Comparison of ENCODE assay signal across 12 cellular contexts in genomic region chr6:139852484-139853140, GRCh38.
DNase-seq lines count a peak whose midpoint lies in the region; FAIRE-seq and TF ChIP-seq lines count a peak whose summit lies in the region.
"Had no signal": no experiment of that assay in that cellular context is flagged by ENCODE, and none has a peak within 500 bp of the region (broad histone marks: within the 10 kb centered on the region; RNA-seq: fewer than 3 reads in every experiment).

No MANE protein-coding gene starts in this region.

- no peaks in the 10 kb centered on the region for H3K9me3 ChIP-seq in endothelial cell of umbilical vein (replicated peaks; ENCODE audit: control insufficient read depth, insufficient read depth, low read length)
- H3K9me3 ChIP-seq in mucosa of rectum (ENCODE audit: control insufficient read depth in 2 of 2, low read length in 2 of 2), result no peaks in the 10 kb centered on the region
- no peaks in the 10 kb centered on the region for H3K9me3 ChIP-seq in BE2C
- H3K9me3 ChIP-seq: BLaER1 treated with 17β-estradiol and CSF1 and Interleukin-3, amounts not matched to agents 10 nM and 100 nM had no signal

- TF ChIP-seq CTCF in endothelial cell of umbilical vein (IDR thresholded peaks at IDR 0.05; ENCODE audit: extremely low read depth in 1 of 2, insufficient read depth in 1 of 2, low read depth in 1 of 2, low read length in 2 of 2), result no peak
- TF ChIP-seq CTCF in BE2C (IDR thresholded peaks at IDR 0.05; ENCODE audit: low read depth, low read length), result no peak

- H3K79me2 ChIP-seq in endothelial cell of umbilical vein (ENCODE audit: control insufficient read depth, insufficient read depth, low read length), result no peaks in the 10 kb centered on the region

- peak overlapping the region; percentile 75 for H2AFZ ChIP-seq in endothelial cell of umbilical vein (ENCODE audit: low read depth, low read length)

- no peaks in the 10 kb centered on the region for H3K27me3 ChIP-seq in endothelial cell of umbilical vein (ENCODE audit: control insufficient read depth in 2 of 2, insufficient read depth in 2 of 2, low read length in 2 of 2)
- H3K27me3 ChIP-seq in mucosa of rectum (ENCODE audit: control insufficient read depth in 2 of 2, insufficient read depth in 2 of 2, low read length in 2 of 2), result no peaks in the 10 kb centered on the region
- no peaks in the 10 kb centered on the region for H3K27me3 ChIP-seq in BE2C
- H3K27me3 ChIP-seq: BLaER1 treated with 17β-estradiol and CSF1 and Interleukin-3, amounts not matched to agents 10 nM and 100 nM had no signal

- no peak overlapping the region for H3K27ac ChIP-seq in endothelial cell of umbilical vein (ENCODE audit: insufficient read depth, low read depth, low read length)
- H3K27ac ChIP-seq in mucosa of rectum (ENCODE audit: low read depth in 2 of 2, low read length in 2 of 2), result peak overlapping the region; percentile 75 to 83
- H3K27ac ChIP-seq: BLaER1 treated with 17β-estradiol and CSF1 and Interleukin-3, amounts not matched to agents 10 nM and 100 nM had no signal

- H3K4me3 ChIP-seq in endothelial cell of umbilical vein (replicated peaks in 1 of 3; ENCODE audit: insufficient read depth in 1 of 3, low read depth in 1 of 3, low read length in 3 of 3) (no peak overlapping the region), mucosa of rectum (ENCODE audit: low read length in 2 of 2) (peak overlapping the region in 1 of 2 donors; percentile 12), BE2C (ENCODE audit: low read depth, low read length) (no peak overlapping the region)
- H3K4me3 ChIP-seq: BLaER1 treated with 17β-estradiol and CSF1 and Interleukin-3, amounts not matched to agents 10 nM and 100 nM had no signal

- no TSS peak for BruUV-seq in endothelial cell of umbilical vein (replicated peaks; lab: Mats Ljungman, UMichigan)

- DNase-seq in AG08395 (ENCODE audit: low spot score), result peak; percentile 35
- DNase-seq in HT1080 (ENCODE audit: low read depth), result peak; percentile 74
- DNase-seq in endothelial cell of umbilical vein (ENCODE audit: low read depth, low spot score), result no peak
- no peak for DNase-seq in BE2C
- no peak for DNase-seq in activated naive CD4-positive, alpha-beta T cell (lab: John Stamatoyannopoulos, UW)
- DNase-seq in cerebellum (ENCODE audit: low spot score), result no peak
- no peak for DNase-seq in ureter (ENCODE audit: low spot score)
- DNase-seq: activated CD4-positive, alpha-beta T cell treated with anti-CD3 and anti-CD28 coated beads, Interleukin-2, amount 10 ng/mL, durations not matched to agents 7 days and 5 days; GF-D8; NCI-H1930 had no signal

- CTCF ChIA-PET in endothelial cell of umbilical vein (lab: Charles Lee), result no interaction called here

- POLR2A ChIA-PET in endothelial cell of umbilical vein (lab: Charles Lee), result no interaction called here

- TF ChIP-seq POLR2A in endothelial cell of umbilical vein (IDR thresholded peaks at IDR 0.05; ENCODE audit: low read depth, low read length), result no peak

- no peaks in the 10 kb centered on the region for H3K9me1 ChIP-seq in endothelial cell of umbilical vein (replicated peaks; ENCODE audit: control insufficient read depth, extremely low read depth, insufficient read depth, low read length)

- peak overlapping the region; percentile 24 for H3K4me2 ChIP-seq in endothelial cell of umbilical vein (ENCODE audit: insufficient read depth, low read length)
- H3K4me2 ChIP-seq: BLaER1 treated with 17β-estradiol and CSF1 and Interleukin-3, amounts not matched to agents 10 nM and 100 nM had no signal

- no peaks in the 10 kb centered on the region for H3K36me3 ChIP-seq in endothelial cell of umbilical vein (ENCODE audit: control insufficient read depth in 2 of 2, extremely low read depth in 1 of 2, insufficient read depth in 2 of 2, low read length in 2 of 2)
- H3K36me3 ChIP-seq in mucosa of rectum (ENCODE audit: control insufficient read depth in 2 of 2, insufficient read depth in 2 of 2, low read length in 2 of 2), result no peaks in the 10 kb centered on the region
- H3K36me3 ChIP-seq in BE2C, result no peaks in the 10 kb centered on the region
- H3K36me3 ChIP-seq: BLaER1 treated with 17β-estradiol and CSF1 and Interleukin-3, amounts not matched to agents 10 nM and 100 nM had no signal

- no peaks in the 10 kb centered on the region for H3K4me1 ChIP-seq in endothelial cell of umbilical vein (ENCODE audit: control insufficient read depth, extremely low read depth, insufficient read depth, low read length)
- peaks cover 18 to 19% of the 10 kb centered on the region in 2 donors for H3K4me1 ChIP-seq in mucosa of rectum (ENCODE audit: control insufficient read depth in 2 of 2, insufficient read depth in 2 of 2, low read length in 2 of 2)
- no peaks in the 10 kb centered on the region for H3K4me1 ChIP-seq in BE2C
- H3K4me1 ChIP-seq: BLaER1 treated with 17β-estradiol and CSF1 and Interleukin-3, amounts not matched to agents 10 nM and 100 nM had no signal

- intact Hi-C loops in endothelial cell of umbilical vein (cut with micrococcal nuclease), result no loop called here

- no peaks in the 10 kb centered on the region for H4K20me1 ChIP-seq in endothelial cell of umbilical vein (replicated peaks; ENCODE audit: control insufficient read depth, extremely low read depth, insufficient read depth, low read length)
- H4K20me1 ChIP-seq: BLaER1 treated with 17β-estradiol and CSF1 and Interleukin-3, amounts not matched to agents 10 nM and 100 nM had no signal

- dilution Hi-C loops in endothelial cell of umbilical vein (cut with MboI; ENCODE audit: extremely low pct_ligation_motif_present, low sequenced_read_pairs), result no loop called here

- peak; percentile 66 for FAIRE-seq in endothelial cell of umbilical vein (lab: Jason Lieb, UNC)

- H3K9ac ChIP-seq in endothelial cell of umbilical vein (replicated peaks; ENCODE audit: extremely low read depth, insufficient read depth, low read length), result no peak overlapping the region
- no peak overlapping the region for H3K9ac ChIP-seq in mucosa of rectum (ENCODE audit: low read depth in 1 of 2, low read length in 2 of 2)
- H3K9ac ChIP-seq: BLaER1 treated with 17β-estradiol and CSF1 and Interleukin-3, amounts not matched to agents 10 nM and 100 nM had no signal

TF ChIP-seq in endothelial cell of umbilical vein, 7 proteins besides CTCF, POLR2A, EP300 and RAD21:
- TF ChIP-seq FOS (IDR thresholded peaks at IDR 0.05; ENCODE audit: borderline replicate concordance, insufficient read depth, low read length), result no peak
- TF ChIP-seq MAX (IDR thresholded peaks at IDR 0.05; ENCODE audit: insufficient read depth, insufficient read length), result no peak
- no peak for TF ChIP-seq JUN (IDR thresholded peaks at IDR 0.05; ENCODE audit: borderline replicate concordance, insufficient read depth, insufficient read length, low read depth)
- TF ChIP-seq POLR2AphosphoS5 (IDR thresholded peaks at IDR 0.05; ENCODE audit: insufficient read depth, low read depth, low read length), result no peak
- TF ChIP-seq MYC (IDR thresholded peaks at IDR 0.05; ENCODE audit: low read depth, low read length), result no peak
- TF ChIP-seq EZH2 (IDR thresholded peaks at IDR 0.05; ENCODE audit: borderline replicate concordance, low read depth, low read length, severe bottlenecking), result no peak
- no peak for TF ChIP-seq GATA2 (IDR thresholded peaks at IDR 0.05; ENCODE audit: insufficient read depth, insufficient read length, low read depth, low read length)

Comparison
In these comparisons a context has a peak if more than half of its experiments do, and no peak if none do; other contexts are left out.
1. DNase-seq: peak in AG08395 (single experiment) and HT1080 (single experiment); none in endothelial cell of umbilical vein (single experiment), BE2C (single experiment), activated naive CD4-positive, alpha-beta T cell (0 of 4), cerebellum (single experiment) and ureter (single experiment).